In genomic region chr11:67288452-67289225, GRCh38 we compare ENCODE assay signal across 1 cellular context.
TF ChIP-seq lines count a peak whose summit lies in the region.

No MANE protein-coding gene starts in this region.

TF ChIP-seq in K562, 482 proteins besides CTCF, POLR2A, EP300 and RAD21 (continued from another document):
- TF ChIP-seq, protein P1, sequence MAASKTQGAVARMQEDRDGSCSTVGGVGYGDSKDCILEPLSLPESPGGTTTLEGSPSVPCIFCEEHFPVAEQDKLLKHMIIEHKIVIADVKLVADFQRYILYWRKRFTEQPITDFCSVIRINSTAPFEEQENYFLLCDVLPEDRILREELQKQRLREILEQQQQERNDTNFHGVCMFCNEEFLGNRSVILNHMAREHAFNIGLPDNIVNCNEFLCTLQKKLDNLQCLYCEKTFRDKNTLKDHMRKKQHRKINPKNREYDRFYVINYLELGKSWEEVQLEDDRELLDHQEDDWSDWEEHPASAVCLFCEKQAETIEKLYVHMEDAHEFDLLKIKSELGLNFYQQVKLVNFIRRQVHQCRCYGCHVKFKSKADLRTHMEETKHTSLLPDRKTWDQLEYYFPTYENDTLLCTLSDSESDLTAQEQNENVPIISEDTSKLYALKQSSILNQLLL (CRISPR knock-in tag; IDR thresholded peaks at IDR 0.05; ENCODE audit: borderline replicate concordance): no peak
- no peak for TF ChIP-seq ZNF551 (CRISPR knock-in tag; IDR thresholded peaks at IDR 0.05)
- no peak for TF ChIP-seq ZBTB8A (IDR thresholded peaks at IDR 0.05; ENCODE audit: partially characterized antibody)
- no peak for TF ChIP-seq HMG20B (CRISPR knock-in tag; IDR thresholded peaks at IDR 0.05)
- TF ChIP-seq NR2C2 (CRISPR knock-in tag; IDR thresholded peaks at IDR 0.05): peak; percentile 61; the same call in 1 of the 2 replicates
- TF ChIP-seq NR2C2 (tag; IDR thresholded peaks at IDR 0.05): peak; percentile 42; the same call in 1 of the 2 replicates
